Comparison of ENCODE assay signal across 16 cellular contexts in genomic region chr9:85200726-85201402, GRCh38.
DNase-seq lines count a peak whose midpoint lies in the region; ATAC-seq and TF ChIP-seq lines count a peak whose summit lies in the region.
"Had no signal": no experiment of that assay in that cellular context is flagged by ENCODE, and none has a peak within 500 bp of the region (broad histone marks: within the 10 kb centered on the region; RNA-seq: fewer than 3 reads in every experiment).

No MANE protein-coding gene starts in this region.

- H3K36me3 ChIP-seq in right lobe of liver: no peaks in the 10 kb centered on the region
- H3K36me3 ChIP-seq in uterus: no peaks in the 10 kb centered on the region
- H3K36me3 ChIP-seq in psoas muscle (ENCODE audit: insufficient read depth in 1 of 2, low read depth in 1 of 2): no peaks in the 10 kb centered on the region
- H3K36me3 ChIP-seq: BE2C had no signal

- TF ChIP-seq POLR2A in right lobe of liver (IDR thresholded peaks at IDR 0.05) (no peak), uterus (IDR thresholded peaks at IDR 0.05) (no peak)

- H3K27ac ChIP-seq in right lobe of liver (no peak overlapping the region), uterus (no peak overlapping the region), psoas muscle (no peak overlapping the region)
- H3K27ac ChIP-seq: parathyroid adenoma had no signal

- no peak overlapping the region for H3K4me3 Mint-ChIP-seq in chondrocyte (ENCODE audit: unreplicated experiment)
- H3K4me3 Mint-ChIP-seq: activated CD4-positive, alpha-beta T cell treated with anti-CD3 and anti-CD28 coated beads for 36 hours; activated T-cell treated with anti-CD3 and anti-CD28 coated beads, Interleukin-2, amount 50 U/mL, for 24 hours; memory B cell had no signal

- H3K9me3 ChIP-seq in right lobe of liver (no peaks in the 10 kb centered on the region), uterus (no peaks in the 10 kb centered on the region), psoas muscle (no peaks in the 10 kb centered on the region)
- H3K9me3 ChIP-seq: BE2C had no signal

- H3K27ac Mint-ChIP-seq in chondrocyte (ENCODE audit: unreplicated experiment): peak overlapping the region; percentile 12
- H3K27ac Mint-ChIP-seq: activated CD4-positive, alpha-beta T cell treated with anti-CD3 and anti-CD28 coated beads for 36 hours; activated T-cell treated with anti-CD3 and anti-CD28 coated beads, Interleukin-2, amount 50 U/mL, for 24 hours; memory B cell had no signal

- H3K4me3 ChIP-seq in right lobe of liver (no peak overlapping the region), uterus (no peak overlapping the region), psoas muscle (no peak overlapping the region)

- H3K4me1 ChIP-seq in right lobe of liver (peaks cover 0 to 6% (median 0%) of the 10 kb centered on the region in 4 donors), uterus (no peaks in the 10 kb centered on the region), psoas muscle (no peaks in the 10 kb centered on the region)
- H3K4me1 ChIP-seq: BE2C, parathyroid adenoma had no signal

- no peaks in the 10 kb centered on the region for H3K9me3 Mint-ChIP-seq in chondrocyte (ENCODE audit: low read depth)
- H3K9me3 Mint-ChIP-seq: memory B cell had no signal

- H3K36me3 Mint-ChIP-seq in chondrocyte (ENCODE audit: low read depth): no peaks in the 10 kb centered on the region
- H3K36me3 Mint-ChIP-seq: memory B cell had no signal

- ATAC-seq in right lobe of liver: peak; percentile 61 to 91 (median 84)
- ATAC-seq in psoas muscle: no peak
- ATAC-seq: activated CD4-positive, alpha-beta T cell treated with anti-CD3 and anti-CD28 coated beads for 36 hours had no signal

- intact Hi-C loops in right lobe of liver (cut with DNase I): no loop called here
- intact Hi-C loops in uterus (cut with DNase I; ENCODE audit: low total_unique reads): no loop called here
- intact Hi-C loops in psoas muscle (cut with DNase I): no loop called here
- intact Hi-C loops in posterior cingulate gyrus (cut with DNase I): no loop called here

- 49% methylated on average over 3 of the region's 3 CpGs for WGBS in right lobe of liver (ENCODE audit: insufficient coverage, low coverage, low lambda C conversion rate, missing lambda C conversion rate)
- 66 to 74% (median 74%) methylated on average over 3 of the region's 3 CpGs for WGBS in psoas muscle, 3 donors

- H3K27me3 Mint-ChIP-seq in chondrocyte (ENCODE audit: low read depth): peaks cover 3% of the 10 kb centered on the region
- H3K27me3 Mint-ChIP-seq: activated T-cell treated with anti-CD3 and anti-CD28 coated beads, Interleukin-2, amount 50 U/mL, for 24 hours; memory B cell had no signal

- peak; percentile 50 for DNase-seq in AG09319 (ENCODE audit: extremely low read depth, low read depth)
- peak; percentile 75 for DNase-seq in NCI-H1092 treated with DMSO at 0.1 percent for 48 hours (lab: John Stamatoyannopoulos, UW)
- DNase-seq in chondrocyte (ENCODE audit: low spot score): no peak
- peak in 2 of 3 donors; percentile 29 to 48 for DNase-seq in right lobe of liver
- DNase-seq in mesenteric fat pad (ENCODE audit: low spot score): no peak
- no peak for DNase-seq in uterus
- DNase-seq in psoas muscle: no peak
- no peak for DNase-seq in posterior cingulate gyrus
- DNase-seq: activated CD4-positive, alpha-beta T cell treated with anti-CD3 and anti-CD28 coated beads for 36 hours; activated T-cell treated with anti-CD3 and anti-CD28 coated beads, Interleukin-2, amount 50 U/mL, for 24 hours; amniotic stem cell; BE2C; Kasumi-1; stimulated activated CD8-positive, alpha-beta memory T cell treated with anti-CD3 and anti-CD28 coated beads, Interleukin-4, amount 100 ng/mL, for 48 hours had no signal

- peaks cover 17% of the 10 kb centered on the region for H3K4me1 Mint-ChIP-seq in chondrocyte (ENCODE audit: low read depth)
- H3K4me1 Mint-ChIP-seq: activated CD4-positive, alpha-beta T cell treated with anti-CD3 and anti-CD28 coated beads for 36 hours; memory B cell had no signal

- TF ChIP-seq CTCF in AG09319 (IDR thresholded peaks at IDR 0.05; ENCODE audit: low read depth, low read length) (no peak), chondrocyte (IDR thresholded peaks at IDR 0.05) (no peak), right lobe of liver (IDR thresholded peaks at IDR 0.05) (no peak), uterus (IDR thresholded peaks at IDR 0.05) (no peak), psoas muscle (IDR thresholded peaks at IDR 0.05) (no peak)

- H3K27me3 ChIP-seq in right lobe of liver (no peaks in the 10 kb centered on the region), uterus (no peaks in the 10 kb centered on the region), psoas muscle (ENCODE audit: insufficient read depth in 3 of 3, low read length in 2 of 3) (no peaks in the 10 kb centered on the region)
- H3K27me3 ChIP-seq: BE2C had no signal

Comparison
In these comparisons a context has a peak if more than half of its experiments do, and no peak if none do; other contexts are left out.
1. DNase-seq: peak in AG09319 (single experiment), NCI-H1092 treated with DMSO at 0.1 percent for 48 hours (single experiment) and right lobe of liver (2 of 3); none in chondrocyte (single experiment), mesenteric fat pad (single experiment), uterus (0 of 2), psoas muscle (0 of 2) and posterior cingulate gyrus (0 of 10).
2. ATAC-seq: peak in right lobe of liver (4 of 4); none in psoas muscle (0 of 4).